18 cellular contexts compared by ENCODE assay signal in the genomic region with DNA sequence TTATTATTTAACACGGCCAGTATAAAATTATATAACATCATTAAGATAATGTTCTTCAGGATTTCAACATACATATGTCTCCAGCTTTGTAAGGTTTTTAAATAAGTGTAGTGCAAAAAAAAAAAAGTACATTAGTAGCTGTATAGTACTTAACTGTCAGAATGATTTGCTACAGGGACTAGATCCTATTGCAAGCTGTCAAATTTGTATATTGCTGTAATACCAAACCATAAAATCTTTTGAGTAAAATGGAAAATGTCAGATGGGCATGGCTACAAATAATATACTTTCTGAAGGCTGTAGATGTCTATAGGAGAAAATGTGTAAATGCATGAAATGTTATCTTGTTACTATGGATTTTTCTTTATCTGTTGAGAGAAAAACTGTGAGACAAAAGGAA.
"Had no signal": no experiment of that assay in that cellular context is flagged by ENCODE, and none has a peak within 500 bp of the region (broad histone marks: within the 10 kb centered on the region; RNA-seq: fewer than 3 reads in every experiment).

No MANE protein-coding gene starts in this region.

- DNase-seq: Karpas-422; KG1; MG63; NCI-H1105; NCI-H1694 treated with DMSO at 0.1 percent for 48 hours; NCI-H1930; NCI-H2107; NCI-H2227 treated with DMSO at 0.1 percent for 48 hours; NCI-H510A; NCI-H524 treated with DMSO at 0.1 percent for 48 hours; NCI-H82; NK-92 treated with Interleukin-12 subunit alpha and Interleukin-12 subunit beta, amount 100 ng/mL, for 24 hours; PC-9; Peyer's patch; SHP77 treated with DMSO at 0.1 percent for 48 hours had no signal

- H3K9me3 ChIP-seq: MG63, Peyer's patch, SJCRH30 had no signal

- ATAC-seq: Right ventricle myocardium inferior, SK-N-SH treated with all-trans-retinoic acid at 6 μM for 48 hours had no signal
